ENCODE assay signal across 22 cellular contexts in genomic region chr12:3049596-3050314, GRCh38. TPM values are rescaled to one million over a fixed set of nuclear protein-coding genes. Genes with fewer than 3 reads are reported as not detected.
DNase-seq lines count a peak whose midpoint lies in the region; TF ChIP-seq lines count a peak whose summit lies in the region.
"Had no signal": no experiment of that assay in that cellular context is flagged by ENCODE, and none has a peak within 500 bp of the region (broad histone marks: within the 10 kb centered on the region; RNA-seq: fewer than 3 reads in every experiment).

No MANE protein-coding gene starts in this region.

- CTCF ChIA-PET in SK-N-SH (lab: Yijun Ruan, JAX) = interaction anchor here (1.0 to 2.9 kb wide), 3 partner anchors 15 to 72 kb away, joined by 3 to 6 read pairs (median 5); no protein-coding TSS in a partner anchor
- CTCF ChIA-PET in HEK293T (lab: Yijun Ruan, JAX) = no interaction called here
- CTCF ChIA-PET in Caco-2 (lab: Charles Lee) = interaction anchor here (0.6 to 0.9 kb wide), 2 partner anchors 8 to 15 kb away, joined by 3 to 4 read pairs; no protein-coding TSS in a partner anchor

- peaks cover 4% of the 10 kb centered on the region for H3K27me3 Mint-ChIP-seq in nephron (ENCODE audit: low read depth)
- H3K27me3 Mint-ChIP-seq in Caco-2 (ENCODE audit: insufficient read depth, unreplicated experiment) = no peaks in the 10 kb centered on the region

- H3K4me3 ChIP-seq in SK-N-SH (ENCODE audit: low read depth in 2 of 2, low read length in 1 of 2) (no peak overlapping the region), Caco-2 (ENCODE audit: low read depth, low read length) (no peak overlapping the region)
- H3K4me3 ChIP-seq: GM23248, ovary, stomach had no signal

- no TSS peak for BruUV-seq in Caco-2 (replicated peaks; lab: Mats Ljungman, UMichigan)

- no peaks in the 10 kb centered on the region for H4K20me1 ChIP-seq in SK-N-SH (ENCODE audit: insufficient read depth)

- intact Hi-C loops in Caco-2 (cut with micrococcal nuclease; ENCODE audit: unreplicated experiment) = no loop called here

- H3K9ac ChIP-seq in SK-N-SH = no peak overlapping the region
- H3K9ac ChIP-seq: GM23248 had no signal

- POLR2A ChIA-PET in SK-N-SH (lab: Yijun Ruan, JAX) = no interaction called here
- POLR2A ChIA-PET in HEK293T (lab: Yijun Ruan, JAX) = no interaction called here
- POLR2A ChIA-PET in Caco-2 (lab: Charles Lee) = no interaction called here

- TF ChIP-seq RAD21 in SK-N-SH (IDR thresholded peaks at IDR 0.05; ENCODE audit: low read length) = no peak

- no peaks in the 10 kb centered on the region for H3K9me3 Mint-ChIP-seq in nephron
- no peaks in the 10 kb centered on the region for H3K9me3 Mint-ChIP-seq in Caco-2 (ENCODE audit: unreplicated experiment)
- H3K9me3 Mint-ChIP-seq: activated CD4-positive, alpha-beta T cell treated with anti-CD3 and anti-CD28 coated beads, Interleukin-2, amount 10 ng/mL, durations not matched to agents 24 days and 14 days; activated naive CD4-positive, alpha-beta T cell treated with anti-CD3 and anti-CD28 coated beads, Interleukin-2, amount 50 U/mL, for 24 hours; dendritic cell treated with granulocyte-macrophage colony-stimulating factor and Interleukin-4, amounts not matched to agents 40 ng/mL and 50 ng/mL, for 4 days had no signal

- H3K4me2 ChIP-seq in SK-N-SH = no peak overlapping the region

- H3K27me3 ChIP-seq in SK-N-SH (ENCODE audit: insufficient read depth) = no peaks in the 10 kb centered on the region
- H3K27me3 ChIP-seq in Caco-2 (replicated peaks; ENCODE audit: control insufficient read depth, insufficient read depth, low read length) = no peaks in the 10 kb centered on the region
- H3K27me3 ChIP-seq: ovary had no signal

- H3K27ac ChIP-seq in SK-N-SH (ENCODE audit: low read depth in 2 of 2, low read length in 1 of 2) = no peak overlapping the region
- H3K27ac ChIP-seq: GM23248, ovary, stomach had no signal

- DNase-seq in DMS53 (lab: John Stamatoyannopoulos, UW) (peak; percentile 79), Kasumi-1 (lab: John Stamatoyannopoulos, UW) (peak; percentile 0 to 2), cerebellar cortex (ENCODE audit: low spot score) (peak; percentile 53), SK-N-SH (no peak), HEK293T (ENCODE audit: extremely low spot score) (no peak), NCI-H446 (lab: John Stamatoyannopoulos, UW) (no peak), Caco-2 (no peak)
- DNase-seq: activated CD4-positive, alpha-beta T cell treated with anti-CD3 and anti-CD28 coated beads, Interleukin-2, amount 10 ng/mL, durations not matched to agents 24 days and 14 days; activated T-cell treated with anti-CD3 and anti-CD28 coated beads for 4 hours; DMS153; GM23248; head of caudate nucleus; midbrain; SHP77 treated with DMSO at 0.1 percent for 48 hours; stimulated activated CD4-positive, alpha-beta T cell treated with anti-CD3 and anti-CD28 coated beads, Interleukin-12 subunit alpha, Interleukin-12 subunit beta, amount 100 ng/mL, for 4 hours; stomach; T1000 had no signal

- H3K9me3 ChIP-seq in SK-N-SH (no peaks in the 10 kb centered on the region), Caco-2 (no peaks in the 10 kb centered on the region)
- H3K9me3 ChIP-seq: ovary, stomach had no signal

- no peak overlapping the region for H2AFZ ChIP-seq in SK-N-SH (ENCODE audit: low read depth)
- H2AFZ ChIP-seq: GM23248 had no signal

- H3K9me2 ChIP-seq in SK-N-SH = no peaks in the 10 kb centered on the region

- H3F3A ChIP-seq in SK-N-SH (replicated peaks; ENCODE audit: insufficient read depth) = no peaks in the 10 kb centered on the region

- WGBS in SK-N-SH (ENCODE audit: low lambda C conversion rate) = 87% methylated on average over 8 of the region's 11 CpGs

- H3K79me2 ChIP-seq in SK-N-SH (ENCODE audit: insufficient read depth) = no peaks in the 10 kb centered on the region

- H3K36me3 ChIP-seq in SK-N-SH (replicated peaks in 1 of 2; ENCODE audit: control insufficient read depth in 1 of 2, insufficient read depth in 2 of 2, low read length in 1 of 2) (no peaks in the 10 kb centered on the region), Caco-2 (ENCODE audit: control insufficient read depth, insufficient read depth, low read length) (no peaks in the 10 kb centered on the region)
- H3K36me3 ChIP-seq: ovary, stomach had no signal

- TF ChIP-seq CTCF in nephron (IDR thresholded peaks at IDR 0.05; ENCODE audit: unreplicated experiment in 3 of 3) = no peak
- TF ChIP-seq CTCF in SK-N-SH (IDR thresholded peaks at IDR 0.05) = no peak
- TF ChIP-seq CTCF in Caco-2 (IDR thresholded peaks at IDR 0.05; ENCODE audit: insufficient read depth in 1 of 2, low read depth in 1 of 2, low read length in 1 of 2, severe bottlenecking in 1 of 2, unreplicated experiment in 1 of 2) = no peak

- H3K4me1 Mint-ChIP-seq in nephron (peaks cover 37% of the 10 kb centered on the region), Caco-2 (ENCODE audit: low read depth, unreplicated experiment) (peaks cover 12% of the 10 kb centered on the region)
- H3K4me1 Mint-ChIP-seq: activated CD4-positive, alpha-beta T cell treated with anti-CD3 and anti-CD28 coated beads, Interleukin-2, amount 10 ng/mL, durations not matched to agents 24 days and 14 days; activated naive CD4-positive, alpha-beta T cell treated with anti-CD3 and anti-CD28 coated beads, Interleukin-2, amount 50 U/mL, for 24 hours had no signal

- H3K4me3 Mint-ChIP-seq in nephron (no peak overlapping the region), Caco-2 (ENCODE audit: unreplicated experiment) (no peak overlapping the region)
- H3K4me3 Mint-ChIP-seq: activated CD4-positive, alpha-beta T cell treated with anti-CD3 and anti-CD28 coated beads, Interleukin-2, amount 10 ng/mL, durations not matched to agents 24 days and 14 days; activated naive CD4-positive, alpha-beta T cell treated with anti-CD3 and anti-CD28 coated beads, Interleukin-2, amount 50 U/mL, for 24 hours; brain; dendritic cell treated with granulocyte-macrophage colony-stimulating factor and Interleukin-4, amounts not matched to agents 40 ng/mL and 50 ng/mL, for 4 days had no signal

- H3K27ac Mint-ChIP-seq in nephron = peak overlapping the region in 2 of 3 experiments; percentile 60 to 63
- no peak overlapping the region for H3K27ac Mint-ChIP-seq in Caco-2 (ENCODE audit: unreplicated experiment)
- H3K27ac Mint-ChIP-seq: activated CD4-positive, alpha-beta T cell treated with anti-CD3 and anti-CD28 coated beads, Interleukin-2, amount 10 ng/mL, durations not matched to agents 24 days and 14 days; activated naive CD4-positive, alpha-beta T cell treated with anti-CD3 and anti-CD28 coated beads, Interleukin-2, amount 50 U/mL, for 24 hours; brain; dendritic cell treated with granulocyte-macrophage colony-stimulating factor and Interleukin-4, amounts not matched to agents 40 ng/mL and 50 ng/mL, for 4 days had no signal

- H3K36me3 Mint-ChIP-seq in nephron (ENCODE audit: low read depth) = no peaks in the 10 kb centered on the region
- peaks cover 5% of the 10 kb centered on the region for H3K36me3 Mint-ChIP-seq in Caco-2 (ENCODE audit: insufficient read depth, unreplicated experiment)
- H3K36me3 Mint-ChIP-seq: activated naive CD4-positive, alpha-beta T cell treated with anti-CD3 and anti-CD28 coated beads, Interleukin-2, amount 50 U/mL, for 24 hours; brain had no signal

- no peaks in the 10 kb centered on the region for H3K4me1 ChIP-seq in SK-N-SH (ENCODE audit: control insufficient read depth in 1 of 2, insufficient read depth in 2 of 2, low read depth in 1 of 2, low read length in 1 of 2)
- no peaks in the 10 kb centered on the region for H3K4me1 ChIP-seq in Caco-2

- no peak for TF ChIP-seq EP300 in SK-N-SH (IDR thresholded peaks at IDR 0.05; ENCODE audit: borderline replicate concordance in 1 of 2, low read depth in 1 of 2, low read length in 1 of 2)

TF ChIP-seq in SK-N-SH, 30 proteins besides CTCF, POLR2A, EP300 and RAD21 (continues in another document):
- TF ChIP-seq NRF1 (IDR thresholded peaks at IDR 0.05; ENCODE audit: low read depth, low read length) = no peak

TF ChIP-seq in HEK293T, 16 proteins besides CTCF, POLR2A, EP300 and RAD21:
- TF ChIP-seq ARNT (IDR thresholded peaks at IDR 0.05) (no peak), BHLHE40 (IDR thresholded peaks at IDR 0.05; ENCODE audit: borderline replicate concordance) (no peak), SUZ12 (IDR thresholded peaks at IDR 0.05) (no peak), SP1 (IDR thresholded peaks at IDR 0.05) (no peak), NFRKB (IDR thresholded peaks at IDR 0.05) (no peak)
- TF ChIP-seq, protein P1, sequence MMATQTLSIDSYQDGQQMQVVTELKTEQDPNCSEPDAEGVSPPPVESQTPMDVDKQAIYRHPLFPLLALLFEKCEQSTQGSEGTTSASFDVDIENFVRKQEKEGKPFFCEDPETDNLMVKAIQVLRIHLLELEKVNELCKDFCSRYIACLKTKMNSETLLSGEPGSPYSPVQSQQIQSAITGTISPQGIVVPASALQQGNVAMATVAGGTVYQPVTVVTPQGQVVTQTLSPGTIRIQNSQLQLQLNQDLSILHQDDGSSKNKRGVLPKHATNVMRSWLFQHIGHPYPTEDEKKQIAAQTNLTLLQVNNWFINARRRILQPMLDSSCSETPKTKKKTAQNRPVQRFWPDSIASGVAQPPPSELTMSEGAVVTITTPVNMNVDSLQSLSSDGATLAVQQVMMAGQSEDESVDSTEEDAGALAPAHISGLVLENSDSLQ (IDR thresholded peaks at IDR 0.05) = no peak
TF ChIP-seq in HEK293T: peak in this region for 0.

RNA-seq across cellular contexts. Expression of gene TSPAN9, which starts 27.4 kb away (rescaled TPM):
- 34.9 and 40.1 TPM in 2 replicates for polyA plus RNA-seq in SK-N-SH (2012; rRNA removed)
- 22.9 and 33.7 TPM in 2 replicates for polyA plus RNA-seq in SK-N-SH (2012; cell fraction: cytosol; rRNA removed)
- 40.6 and 55.1 TPM in 2 replicates for polyA plus RNA-seq in SK-N-SH (2012; cell fraction: nucleus; rRNA removed)
- 45.5 and 49.1 TPM in 2 replicates for total RNA-seq in Caco-2 (2022)

Comparison
In these comparisons a context has a peak if more than half of its experiments do, and no peak if none do; other contexts are left out.
1. DNase-seq: peak in DMS53 (single experiment), Kasumi-1 (2 of 2) and cerebellar cortex (single experiment); none in SK-N-SH (single experiment), HEK293T (single experiment), NCI-H446 (0 of 2) and Caco-2 (0 of 2).